28 cellular contexts compared by ENCODE assay signal in the genomic region with DNA sequence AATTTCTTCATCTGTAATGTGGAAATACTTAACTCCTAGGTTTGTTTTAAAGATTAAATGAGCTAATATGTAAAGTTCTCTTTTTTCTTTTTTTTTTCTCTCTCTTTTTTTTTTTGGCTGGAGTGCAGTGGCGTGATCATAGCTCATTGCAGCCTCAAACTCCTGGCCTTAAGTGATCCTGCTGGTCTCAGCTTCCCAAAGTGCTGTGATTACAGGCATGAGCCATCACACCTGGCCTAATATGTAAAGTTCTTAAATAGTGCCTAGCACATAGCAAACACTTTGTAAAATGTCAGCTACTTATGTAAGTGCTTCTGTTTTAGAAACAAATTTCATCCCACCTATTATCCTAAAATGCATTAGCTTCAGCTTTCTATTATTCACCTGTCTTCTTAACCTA. TPM values are rescaled to one million over a fixed set of nuclear protein-coding genes. Genes with fewer than 3 reads are reported as not detected.
"Had no signal": no experiment of that assay in that cellular context is flagged by ENCODE, and none has a peak within 500 bp of the region (broad histone marks: within the 10 kb centered on the region; RNA-seq: fewer than 3 reads in every experiment).

No MANE protein-coding gene starts in this region.

- DNase-seq: cortex of kidney; effector memory CD8-positive, alpha-beta T cell; erythroblast; esophagus squamous epithelium; foreskin melanocyte; mesendoderm; midbrain; naive thymus-derived CD8-positive, alpha-beta T cell; pancreas; stimulated activated CD4-positive, alpha-beta T cell treated with anti-CD3 and anti-CD28 coated beads, Interleukin-12 subunit alpha, Interleukin-12 subunit beta, amount 100 ng/mL, for 4 hours; stimulated activated CD4-positive, alpha-beta T cell treated with anti-CD3 and anti-CD28 coated beads, Interleukin-1b, Interleukin-23, amount 100 ng/mL, for 48 hours; stimulated activated CD4-positive, alpha-beta T cell treated with anti-CD3 and anti-CD28 coated beads, Interleukin-4, amount 100 ng/mL, for 1 hour; stimulated activated CD8-positive, alpha-beta memory T cell treated with anti-CD3 and anti-CD28 coated beads, Interleukin-4, amount 100 ng/mL, for 48 hours; stimulated activated naive CD4-positive, alpha-beta T cell treated with Interleukin-2 at 50 U/mL for 16 hours; stomach; thyroid gland; trophoblast cell had no signal

- ATAC-seq: effector memory CD8-positive, alpha-beta T cell; naive thymus-derived CD8-positive, alpha-beta T cell; pancreas; sciatic nerve had no signal

- H3K27me3 Mint-ChIP-seq: effector memory CD8-positive, alpha-beta T cell; naive thymus-derived CD8-positive, alpha-beta T cell had no signal

- H3K4me3 Mint-ChIP-seq: effector memory CD8-positive, alpha-beta T cell; naive thymus-derived CD8-positive, alpha-beta T cell; neural crest cell had no signal

- H3K4me1 Mint-ChIP-seq: neural crest cell had no signal

- H3K9me3 Mint-ChIP-seq: effector memory CD8-positive, alpha-beta T cell; naive thymus-derived CD8-positive, alpha-beta T cell; neural crest cell had no signal

RNA-seq across cellular contexts. Expression of a gene that starts 57.7 kb away (rescaled TPM):
- total RNA-seq: dermis microvascular lymphatic vessel endothelial cell, lung microvascular endothelial cell, mucosa of gallbladder, neural crest cell, omental fat pad, pancreas, posterior vena cava, smooth muscle cell, stomach, subcutaneous adipose tissue, temporal lobe, thyroid gland, vagina had no signal
